18 cellular contexts compared by ENCODE assay signal in genomic region chr9:72983512-72984021, GRCh38. TPM values are rescaled to one million over a fixed set of nuclear protein-coding genes. Genes with fewer than 3 reads are reported as not detected.
DNase-seq lines count a peak whose midpoint lies in the region; ATAC-seq and TF ChIP-seq lines count a peak whose summit lies in the region.
"Had no signal": no experiment of that assay in that cellular context is flagged by ENCODE, and none has a peak within 500 bp of the region (broad histone marks: within the 10 kb centered on the region; RNA-seq: fewer than 3 reads in every experiment).

No MANE protein-coding gene starts in this region.

- TF ChIP-seq POLR2A in body of pancreas (IDR thresholded peaks at IDR 0.05) (no peak), right lobe of liver (IDR thresholded peaks at IDR 0.05) (no peak)

- H3K36me3 ChIP-seq in body of pancreas (replicated peaks in 1 of 2; ENCODE audit: insufficient read depth in 1 of 2, low read depth in 2 of 2) (no peaks in the 10 kb centered on the region), right lobe of liver (no peaks in the 10 kb centered on the region)
- H3K36me3 ChIP-seq: BLaER1, cardiac muscle cell, esophagus muscularis mucosa, heart right ventricle had no signal

- H3K36me3 Mint-ChIP-seq in type B pancreatic cell (no peaks in the 10 kb centered on the region), glutamatergic neuron (ENCODE audit: unreplicated experiment) (no peaks in the 10 kb centered on the region)

- TF ChIP-seq CTCF in body of pancreas (IDR thresholded peaks at IDR 0.05) (no peak), right lobe of liver (IDR thresholded peaks at IDR 0.05) (no peak), type B pancreatic cell (conservative IDR thresholded peaks at IDR 0.05) (no peak), glutamatergic neuron (IDR thresholded peaks at IDR 0.05; ENCODE audit: partially characterized antibody, unreplicated experiment) (no peak)

- WGBS in body of pancreas, 2 donors: 13 to 14% methylated on average over 4 of the region's 4 CpGs
- 24% methylated on average over 4 of the region's 4 CpGs for WGBS in right lobe of liver (ENCODE audit: insufficient coverage, low coverage, low lambda C conversion rate, missing lambda C conversion rate)

- intact Hi-C loops in body of pancreas (cut with DNase I): no loop called here
- intact Hi-C loops in right lobe of liver (cut with DNase I): no loop called here

- H3K27ac ChIP-seq in body of pancreas (peak overlapping the region; percentile 48 to 83 (median 65)), right lobe of liver (peak overlapping the region; percentile 62 to 91 (median 76))
- H3K27ac ChIP-seq: BLaER1, cardiac muscle cell, heart right ventricle, skin epidermis had no signal

- H3K4me1 Mint-ChIP-seq in type B pancreatic cell (ENCODE audit: unreplicated experiment) (peaks cover 27% of the 10 kb centered on the region), glutamatergic neuron (ENCODE audit: low read depth, unreplicated experiment) (no peaks in the 10 kb centered on the region)
- H3K4me1 Mint-ChIP-seq: activated naive CD8-positive, alpha-beta T cell treated with anti-CD3 and anti-CD28 coated beads, Interleukin-2, amount 50 U/mL, for 24 hours had no signal

- DNase-seq in HuH-7.5 (ENCODE audit: low spot score) (peak; percentile 16), body of pancreas (peak in 2 of 4 donors; percentile 20 to 26), right lobe of liver (no peak), type B pancreatic cell (ENCODE audit: extremely low spot score, unreplicated experiment) (no peak), glutamatergic neuron (no peak), NCI-H2081 (lab: John Stamatoyannopoulos, UW) (no peak)
- no peak for DNase-seq in stimulated activated CD4-positive, alpha-beta T cell treated with anti-CD3 and anti-CD28 coated beads, Interleukin-4, amount 100 ng/mL, for 24 hours
- DNase-seq: activated naive CD8-positive, alpha-beta T cell treated with anti-CD3 and anti-CD28 coated beads, Interleukin-2, amount 50 U/mL, for 24 hours; heart right ventricle; islet precursor cell; KG1; NCI-H1092; NCI-H748 treated with DMSO at 0.1 percent for 48 hours; nucleus accumbens had no signal

- H3K27ac Mint-ChIP-seq in type B pancreatic cell (peak overlapping the region; percentile 77), glutamatergic neuron (ENCODE audit: unreplicated experiment) (no peak overlapping the region)
- H3K27ac Mint-ChIP-seq: activated naive CD8-positive, alpha-beta T cell treated with anti-CD3 and anti-CD28 coated beads, Interleukin-2, amount 50 U/mL, for 24 hours had no signal

- H3K4me1 ChIP-seq in body of pancreas (peaks cover 67% of the 10 kb centered on the region), right lobe of liver (peaks cover 0 to 68% (median 25%) of the 10 kb centered on the region in 4 donors)
- H3K4me1 ChIP-seq: BLaER1 had no signal

- peak; percentile 81 for ATAC-seq in body of pancreas
- peak; percentile 79 to 85 (median 81) for ATAC-seq in right lobe of liver
- ATAC-seq: activated naive CD8-positive, alpha-beta T cell treated with anti-CD3 and anti-CD28 coated beads, Interleukin-2, amount 50 U/mL, for 24 hours had no signal

- H3K4me3 ChIP-seq in body of pancreas (no peak overlapping the region), right lobe of liver (no peak overlapping the region)
- H3K4me3 ChIP-seq: BLaER1, cardiac muscle cell, esophagus muscularis mucosa, heart right ventricle, skin epidermis had no signal

- H3K27me3 ChIP-seq in body of pancreas (no peaks in the 10 kb centered on the region), right lobe of liver (no peaks in the 10 kb centered on the region)
- H3K27me3 ChIP-seq: BLaER1, cardiac muscle cell, esophagus muscularis mucosa, heart right ventricle had no signal

- no peaks in the 10 kb centered on the region for H3K9me3 Mint-ChIP-seq in type B pancreatic cell
- H3K9me3 Mint-ChIP-seq in glutamatergic neuron (ENCODE audit: unreplicated experiment): no peaks in the 10 kb centered on the region
- H3K9me3 Mint-ChIP-seq: activated naive CD8-positive, alpha-beta T cell treated with anti-CD3 and anti-CD28 coated beads, Interleukin-2, amount 50 U/mL, for 24 hours had no signal

- H3K27me3 Mint-ChIP-seq in type B pancreatic cell (no peaks in the 10 kb centered on the region), glutamatergic neuron (ENCODE audit: unreplicated experiment) (no peaks in the 10 kb centered on the region)

- peak overlapping the region; percentile 41 for H3K4me3 Mint-ChIP-seq in type B pancreatic cell
- H3K4me3 Mint-ChIP-seq in glutamatergic neuron (ENCODE audit: unreplicated experiment): no peak overlapping the region
- H3K4me3 Mint-ChIP-seq: activated naive CD8-positive, alpha-beta T cell treated with anti-CD3 and anti-CD28 coated beads, Interleukin-2, amount 50 U/mL, for 24 hours had no signal

- no peaks in the 10 kb centered on the region for H3K9me3 ChIP-seq in body of pancreas
- no peaks in the 10 kb centered on the region for H3K9me3 ChIP-seq in right lobe of liver
- H3K9me3 ChIP-seq: BLaER1, esophagus muscularis mucosa, heart right ventricle had no signal

RNA-seq across cellular contexts. Expression of gene ALDH1A1, which starts 30.7 kb away (rescaled TPM):
- 100 to 1,000 TPM in 1 of 2 donors, 10 to 100 TPM in 1; 87.7 to 184 TPM for total RNA-seq in body of pancreas
- 1,000 to 10,000 TPM in 1 of 6 experiments, 100 to 1,000 TPM in 5; 309 to 1,702 (median 521) TPM for total RNA-seq in right lobe of liver
- total RNA-seq in type B pancreatic cell (ENCODE audit: low replicate concordance): 242 and 417 TPM in 2 replicates
- total RNA-seq in glutamatergic neuron (ENCODE audit: unreplicated experiment): not detected

Comparison
In these comparisons a context has a peak if more than half of its experiments do, and no peak if none do; other contexts are left out.
1. RNA of gene ALDH1A1, which starts 30.7 kb away (total RNA-seq): 309 to 1,702 TPM in right lobe of liver, 242 to 417 TPM in type B pancreatic cell and 87.7 to 184 TPM in body of pancreas; not detected in glutamatergic neuron (single experiment); every median in the first group is over 10 times any median in the second.